In genomic region chr6:34425132-34425497, GRCh38 we compare ENCODE assay signal across 8 cellular contexts. TPM values are rescaled to one million over a fixed set of nuclear protein-coding genes. Genes with fewer than 3 reads are reported as not detected.
DNase-seq lines count a peak whose midpoint lies in the region; ATAC-seq and TF ChIP-seq lines count a peak whose summit lies in the region.

No MANE protein-coding gene starts in this region.

- H3K27me3 ChIP-seq in GM23338 (ENCODE audit: insufficient read depth) (no peaks in the 10 kb centered on the region), skeletal muscle tissue (ENCODE audit: control insufficient read depth in 3 of 3, insufficient read depth in 3 of 3, low read length in 3 of 3) (no peaks in the 10 kb centered on the region)

- peaks cover 36% of the 10 kb centered on the region for H4K20me1 ChIP-seq in GM23338 (replicated peaks; ENCODE audit: insufficient read depth)

- peak overlapping the region; percentile 99 for H3K4me3 Mint-ChIP-seq in GM23338

- H3K36me3 Mint-ChIP-seq in GM23338 (ENCODE audit: low read depth): peaks cover 57% of the 10 kb centered on the region

- TF ChIP-seq CTCF in GM23338 (conservative IDR thresholded peaks at IDR 0.05; ENCODE audit: low read depth in 2 of 2): no peak
- TF ChIP-seq CTCF in WI38 (IDR thresholded peaks at IDR 0.05; ENCODE audit: low read depth, low read length): no peak
- no peak for TF ChIP-seq CTCF in fibroblast of pulmonary artery (IDR thresholded peaks at IDR 0.05; ENCODE audit: low read length, missing control alignments)

- H3K9me3 Mint-ChIP-seq in GM23338: peaks cover 7% of the 10 kb centered on the region; the same call in 2 of the 3 replicates

- H3K9me3 ChIP-seq in skeletal muscle tissue (ENCODE audit: control insufficient read depth in 3 of 3, low read length in 3 of 3): no peaks in the 10 kb centered on the region

- DNase-seq in GM23338 (ENCODE audit: low spot score) (no peak), fibroblast of pulmonary artery (ENCODE audit: low read depth) (no peak), SIG-M5 treated with dmso at 0.1 percent for 504 hours (lab: John Stamatoyannopoulos, UW; ENCODE audit: unreplicated experiment) (no peak), epidermal melanocyte (ENCODE audit: insufficient read length, low spot score) (no peak)
- DNase-seq in stimulated activated CD4-positive, alpha-beta T cell treated with anti-CD3 and anti-CD28 coated beads, Interleukin-12 subunit alpha, Interleukin-12 subunit beta, amount 100 ng/mL, for 4 hours: no peak
- DNase-seq in effector CD4-positive, alpha-beta T cell: no peak

- H3K9me2 ChIP-seq in GM23338 (ENCODE audit: insufficient read depth): no peaks in the 10 kb centered on the region

- peaks cover 47% of the 10 kb centered on the region for H3F3A ChIP-seq in GM23338 (replicated peaks; ENCODE audit: low read depth)

- H3K79me2 ChIP-seq in GM23338 (replicated peaks; ENCODE audit: insufficient read depth): peaks cover 57% of the 10 kb centered on the region

- peak overlapping the region; percentile 97 to 100 (median 98) for H3K9ac ChIP-seq in skeletal muscle tissue (ENCODE audit: low read depth in 1 of 3, low read length in 3 of 3)

- H3K27ac Mint-ChIP-seq in GM23338: peak overlapping the region; percentile 100

- H3K4me3 ChIP-seq in GM23338: peak overlapping the region; percentile 99
- peak overlapping the region; percentile 98 for H3K4me3 ChIP-seq in WI38 (ENCODE audit: low read depth, low read length)
- H3K4me3 ChIP-seq in fibroblast of pulmonary artery (replicated peaks; ENCODE audit: low read depth, low read length): peak overlapping the region; percentile 99
- H3K4me3 ChIP-seq in skeletal muscle tissue (ENCODE audit: low read length in 3 of 3): peak overlapping the region; percentile 86 to 94 (median 90)

- peaks cover 13% of the 10 kb centered on the region for H3K27me3 Mint-ChIP-seq in GM23338 (ENCODE audit: insufficient read depth, low read depth, poor library complexity)

- H2AFZ ChIP-seq in GM23338: no peak overlapping the region

- peaks cover 49% of the 10 kb centered on the region for H3K36me3 ChIP-seq in GM23338 (ENCODE audit: insufficient read depth)
- peaks cover 37 to 43% (median 40%) of the 10 kb centered on the region in 3 donors for H3K36me3 ChIP-seq in skeletal muscle tissue (ENCODE audit: control insufficient read depth in 3 of 3, insufficient read depth in 3 of 3, low read length in 3 of 3)

- ATAC-seq in GM23338: no peak

- H3K4me2 ChIP-seq in GM23338: peak overlapping the region; percentile 99

- peaks cover 27% of the 10 kb centered on the region for H3K4me1 Mint-ChIP-seq in GM23338

- H3K4me1 ChIP-seq in GM23338 (ENCODE audit: insufficient read depth) (peaks cover 16% of the 10 kb centered on the region), skeletal muscle tissue (ENCODE audit: control insufficient read depth in 3 of 3, insufficient read depth in 3 of 3, low read length in 3 of 3) (peaks cover 12 to 21% (median 12%) of the 10 kb centered on the region in 3 donors)

- H3K27ac ChIP-seq in GM23338 (ENCODE audit: low read depth): peak overlapping the region; percentile 95
- peak overlapping the region; percentile 84 for H3K27ac ChIP-seq in skeletal muscle tissue (ENCODE audit: low read depth, low read length)

TF ChIP-seq in GM23338, 12 proteins besides CTCF, POLR2A, EP300 and RAD21 (continues in another document):
- TF ChIP-seq ZNF331 (CRISPR knock-in tag; IDR thresholded peaks at IDR 0.05; ENCODE audit: low read depth) (no peak), ZNF462 (CRISPR knock-in tag; IDR thresholded peaks at IDR 0.05) (no peak), ETS1 (IDR thresholded peaks at IDR 0.05) (no peak), EZH2 (IDR thresholded peaks at IDR 0.05; ENCODE audit: low read depth, unreplicated experiment) (no peak)

RNA-seq across cellular contexts. Expression of gene RPS10, which starts 0.8 kb away (rescaled TPM):
- 1,675 and 2,175 TPM in 2 replicates for total RNA-seq in GM23338 (2014; rRNA removed; shearing (Covaris generic))
- 1,755 and 1,834 TPM in 2 replicates for polyA plus RNA-seq in GM23338 (2016; fragmentation: Nextera tagmentation; extraction: Ambion mirVana)
- total RNA-seq in skeletal muscle tissue: 1,815 TPM

RNA-seq across cellular contexts. Expression of gene NUDT3, which starts 32.6 kb away (rescaled TPM):
- 31.1 and 32.5 TPM in 2 replicates for total RNA-seq in GM23338 (2014; rRNA removed; shearing (Covaris generic))
- 11.5 and 12.1 TPM in 2 replicates for polyA plus RNA-seq in GM23338 (2016; fragmentation: Nextera tagmentation; extraction: Ambion mirVana)
- 28.7 TPM for total RNA-seq in skeletal muscle tissue

RNA-seq across cellular contexts. Expression of gene PACSIN1, which starts 40.8 kb away (rescaled TPM):
- total RNA-seq in GM23338 (2014; rRNA removed; shearing (Covaris generic)): 6.2 and 8.7 TPM in 2 replicates
- polyA plus RNA-seq in GM23338 (2016; fragmentation: Nextera tagmentation; extraction: Ambion mirVana): 4.7 and 5.2 TPM in 2 replicates
- under 0.01 TPM for total RNA-seq in skeletal muscle tissue
